In genomic region chr14:24273422-24273998, GRCh38 we compare ENCODE assay signal across 7 cellular contexts. TPM values are rescaled to one million over a fixed set of nuclear protein-coding genes. Genes with fewer than 3 reads are reported as not detected.
DNase-seq lines count a peak whose midpoint lies in the region; ATAC-seq and TF ChIP-seq lines count a peak whose summit lies in the region.

No MANE protein-coding gene starts in this region.

- H3K4me3 ChIP-seq in Loucy (ENCODE audit: low read length, poor library complexity, severe bottlenecking), result no peak overlapping the region
- no peak overlapping the region for H3K4me3 ChIP-seq in body of pancreas

- peaks cover 14% of the 10 kb centered on the region; the same call in 1 of the 2 replicates for H3K79me2 ChIP-seq in Loucy (ENCODE audit: insufficient read depth, low read length)

- DNase-seq in GF-D8 (lab: John Stamatoyannopoulos, UW) (peak; percentile 31), body of pancreas (peak in 2 of 4 donors; percentile 26 to 40), DMS114 treated with DMSO at 0.1 percent for 48 hours (lab: John Stamatoyannopoulos, UW; ENCODE audit: unreplicated experiment) (no peak), NCI-H226 (no peak)

- peak overlapping the region in 2 of 3 experiments; percentile 8 to 33 for H3K27ac Mint-ChIP-seq in nephron

- TF ChIP-seq POLR2A in body of pancreas (IDR thresholded peaks at IDR 0.05), result no peak

- no peaks in the 10 kb centered on the region for H3K9me3 ChIP-seq in Loucy (ENCODE audit: insufficient read depth, low read depth, low read length)
- no peaks in the 10 kb centered on the region for H3K9me3 ChIP-seq in body of pancreas

- no peak overlapping the region for H3K4me2 ChIP-seq in Loucy (ENCODE audit: low read depth, low read length, poor library complexity, severe bottlenecking)

- no peaks in the 10 kb centered on the region for H3F3A ChIP-seq in Loucy (ENCODE audit: low read depth)

- no peaks in the 10 kb centered on the region for H3K36me3 ChIP-seq in Loucy (ENCODE audit: insufficient read depth, low read length)
- H3K36me3 ChIP-seq in body of pancreas (replicated peaks in 1 of 2; ENCODE audit: insufficient read depth in 1 of 2, low read depth in 2 of 2), result peaks cover 0 to 4% of the 10 kb centered on the region in 2 donors

- H2AFZ ChIP-seq in Loucy (ENCODE audit: low read length), result no peak overlapping the region

- H3K9me2 ChIP-seq in Loucy (replicated peaks; ENCODE audit: low read depth, low read length), result no peaks in the 10 kb centered on the region

- no peak overlapping the region for H3K9ac ChIP-seq in Loucy (ENCODE audit: low read depth, low read length, poor library complexity, severe bottlenecking)

- H3K36me3 Mint-ChIP-seq in nephron (ENCODE audit: low read depth), result no peaks in the 10 kb centered on the region

- H4K20me1 ChIP-seq in Loucy (ENCODE audit: insufficient read depth, low read length, poor library complexity, severe bottlenecking), result no peaks in the 10 kb centered on the region

- peaks cover 28% of the 10 kb centered on the region for H3K4me1 ChIP-seq in Loucy (ENCODE audit: insufficient read depth, low read length, poor library complexity, severe bottlenecking)
- H3K4me1 ChIP-seq in body of pancreas, result peaks cover 45% of the 10 kb centered on the region

- TF ChIP-seq CTCF in Loucy (conservative IDR thresholded peaks at IDR 0.05; ENCODE audit: low read length) (peak; percentile 45), body of pancreas (IDR thresholded peaks at IDR 0.05) (peak in 4 of 7 experiments; percentile 5 to 26 (median 22)), nephron (IDR thresholded peaks at IDR 0.05; ENCODE audit: unreplicated experiment in 3 of 3) (peak in 1 of 3 experiments; percentile 16)

- WGBS in body of pancreas, 2 donors, result 42 to 56% methylated on average over 3 of the region's 3 CpGs

- no peaks in the 10 kb centered on the region for H3K9me3 Mint-ChIP-seq in nephron

- no peak for ATAC-seq in body of pancreas
- no peak for ATAC-seq in GM18907 (IDR thresholded peaks at IDR 0.05; ENCODE audit: unreplicated experiment)

- H3K27me3 ChIP-seq in Loucy (ENCODE audit: insufficient read depth, low read length, poor library complexity, severe bottlenecking), result no peaks in the 10 kb centered on the region
- H3K27me3 ChIP-seq in body of pancreas, result no peaks in the 10 kb centered on the region

- peaks cover 14% of the 10 kb centered on the region for H3K4me1 Mint-ChIP-seq in nephron

- peak overlapping the region; percentile 71 to 96 (median 84) for H3K27ac ChIP-seq in body of pancreas

- intact Hi-C loops in body of pancreas (cut with DNase I), result no loop called here

- H3K27me3 Mint-ChIP-seq in nephron (ENCODE audit: low read depth), result no peaks in the 10 kb centered on the region

- peak overlapping the region; percentile 68 to 82 (median 78) for H3K4me3 Mint-ChIP-seq in nephron

RNA-seq across cellular contexts. Expression of gene RABGGTA, which starts 2.1 kb away (rescaled TPM):
- 10 to 100 TPM; 18.4 to 90.0 TPM for total RNA-seq in body of pancreas

RNA-seq across cellular contexts. Expression of gene TGM1, which starts 10.5 kb away (rescaled TPM):
- total RNA-seq in body of pancreas, result 10 to 100 TPM in 1 of 2 donors, 1 to 10 TPM in 1; 2.9 to 13.8 TPM

RNA-seq across cellular contexts. Expression of gene DHRS1, which starts 26.1 kb away (rescaled TPM):
- 10 to 100 TPM; 18.8 to 31.4 TPM for total RNA-seq in body of pancreas

RNA-seq across cellular contexts. Expression of gene NOP9, which starts 26.1 kb away (rescaled TPM):
- 10 to 100 TPM; 10.6 to 12.2 TPM for total RNA-seq in body of pancreas

RNA-seq across cellular contexts. Expression of gene TINF2, which starts 31.1 kb away (rescaled TPM):
- total RNA-seq in body of pancreas, result 10 to 100 TPM; 28.3 to 35.3 TPM
